Comparison of ENCODE assay signal across 1 cellular context in the genomic region with DNA sequence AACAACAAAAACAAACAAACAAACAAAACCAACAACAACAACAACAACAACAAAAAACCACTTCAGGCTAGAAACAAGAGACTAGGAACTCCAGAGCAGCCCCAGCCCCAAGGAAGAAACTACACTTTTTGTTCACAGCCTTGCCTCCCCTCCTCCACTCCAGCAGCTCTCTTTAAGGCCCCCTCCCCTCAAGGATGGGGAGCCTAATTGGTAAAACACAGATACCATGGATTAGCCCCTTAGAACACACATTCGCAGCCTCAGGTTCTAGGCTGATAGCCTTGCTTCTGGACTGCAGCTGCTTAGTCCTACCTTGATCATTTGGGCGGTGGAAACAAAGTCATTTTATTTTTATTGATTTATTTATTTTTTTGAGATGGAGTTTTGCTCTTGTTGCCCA.
TF ChIP-seq lines count a peak whose summit lies in the region.

No MANE protein-coding gene starts in this region.

TF ChIP-seq in GM23338, 12 proteins besides CTCF, POLR2A, EP300 and RAD21:
- TF ChIP-seq EZH2phosphoT487 (IDR thresholded peaks at IDR 0.05; ENCODE audit: unreplicated experiment) (no peak), CREB1 (CRISPR knock-in tag; IDR thresholded peaks at IDR 0.05; ENCODE audit: low read depth) (no peak)
- TF ChIP-seq, protein P1, sequence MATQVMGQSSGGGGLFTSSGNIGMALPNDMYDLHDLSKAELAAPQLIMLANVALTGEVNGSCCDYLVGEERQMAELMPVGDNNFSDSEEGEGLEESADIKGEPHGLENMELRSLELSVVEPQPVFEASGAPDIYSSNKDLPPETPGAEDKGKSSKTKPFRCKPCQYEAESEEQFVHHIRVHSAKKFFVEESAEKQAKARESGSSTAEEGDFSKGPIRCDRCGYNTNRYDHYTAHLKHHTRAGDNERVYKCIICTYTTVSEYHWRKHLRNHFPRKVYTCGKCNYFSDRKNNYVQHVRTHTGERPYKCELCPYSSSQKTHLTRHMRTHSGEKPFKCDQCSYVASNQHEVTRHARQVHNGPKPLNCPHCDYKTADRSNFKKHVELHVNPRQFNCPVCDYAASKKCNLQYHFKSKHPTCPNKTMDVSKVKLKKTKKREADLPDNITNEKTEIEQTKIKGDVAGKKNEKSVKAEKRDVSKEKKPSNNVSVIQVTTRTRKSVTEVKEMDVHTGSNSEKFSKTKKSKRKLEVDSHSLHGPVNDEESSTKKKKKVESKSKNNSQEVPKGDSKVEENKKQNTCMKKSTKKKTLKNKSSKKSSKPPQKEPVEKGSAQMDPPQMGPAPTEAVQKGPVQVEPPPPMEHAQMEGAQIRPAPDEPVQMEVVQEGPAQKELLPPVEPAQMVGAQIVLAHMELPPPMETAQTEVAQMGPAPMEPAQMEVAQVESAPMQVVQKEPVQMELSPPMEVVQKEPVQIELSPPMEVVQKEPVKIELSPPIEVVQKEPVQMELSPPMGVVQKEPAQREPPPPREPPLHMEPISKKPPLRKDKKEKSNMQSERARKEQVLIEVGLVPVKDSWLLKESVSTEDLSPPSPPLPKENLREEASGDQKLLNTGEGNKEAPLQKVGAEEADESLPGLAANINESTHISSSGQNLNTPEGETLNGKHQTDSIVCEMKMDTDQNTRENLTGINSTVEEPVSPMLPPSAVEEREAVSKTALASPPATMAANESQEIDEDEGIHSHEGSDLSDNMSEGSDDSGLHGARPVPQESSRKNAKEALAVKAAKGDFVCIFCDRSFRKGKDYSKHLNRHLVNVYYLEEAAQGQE (IDR thresholded peaks at IDR 0.05; ENCODE audit: unreplicated experiment): no peak
- TF ChIP-seq, protein P2, sequence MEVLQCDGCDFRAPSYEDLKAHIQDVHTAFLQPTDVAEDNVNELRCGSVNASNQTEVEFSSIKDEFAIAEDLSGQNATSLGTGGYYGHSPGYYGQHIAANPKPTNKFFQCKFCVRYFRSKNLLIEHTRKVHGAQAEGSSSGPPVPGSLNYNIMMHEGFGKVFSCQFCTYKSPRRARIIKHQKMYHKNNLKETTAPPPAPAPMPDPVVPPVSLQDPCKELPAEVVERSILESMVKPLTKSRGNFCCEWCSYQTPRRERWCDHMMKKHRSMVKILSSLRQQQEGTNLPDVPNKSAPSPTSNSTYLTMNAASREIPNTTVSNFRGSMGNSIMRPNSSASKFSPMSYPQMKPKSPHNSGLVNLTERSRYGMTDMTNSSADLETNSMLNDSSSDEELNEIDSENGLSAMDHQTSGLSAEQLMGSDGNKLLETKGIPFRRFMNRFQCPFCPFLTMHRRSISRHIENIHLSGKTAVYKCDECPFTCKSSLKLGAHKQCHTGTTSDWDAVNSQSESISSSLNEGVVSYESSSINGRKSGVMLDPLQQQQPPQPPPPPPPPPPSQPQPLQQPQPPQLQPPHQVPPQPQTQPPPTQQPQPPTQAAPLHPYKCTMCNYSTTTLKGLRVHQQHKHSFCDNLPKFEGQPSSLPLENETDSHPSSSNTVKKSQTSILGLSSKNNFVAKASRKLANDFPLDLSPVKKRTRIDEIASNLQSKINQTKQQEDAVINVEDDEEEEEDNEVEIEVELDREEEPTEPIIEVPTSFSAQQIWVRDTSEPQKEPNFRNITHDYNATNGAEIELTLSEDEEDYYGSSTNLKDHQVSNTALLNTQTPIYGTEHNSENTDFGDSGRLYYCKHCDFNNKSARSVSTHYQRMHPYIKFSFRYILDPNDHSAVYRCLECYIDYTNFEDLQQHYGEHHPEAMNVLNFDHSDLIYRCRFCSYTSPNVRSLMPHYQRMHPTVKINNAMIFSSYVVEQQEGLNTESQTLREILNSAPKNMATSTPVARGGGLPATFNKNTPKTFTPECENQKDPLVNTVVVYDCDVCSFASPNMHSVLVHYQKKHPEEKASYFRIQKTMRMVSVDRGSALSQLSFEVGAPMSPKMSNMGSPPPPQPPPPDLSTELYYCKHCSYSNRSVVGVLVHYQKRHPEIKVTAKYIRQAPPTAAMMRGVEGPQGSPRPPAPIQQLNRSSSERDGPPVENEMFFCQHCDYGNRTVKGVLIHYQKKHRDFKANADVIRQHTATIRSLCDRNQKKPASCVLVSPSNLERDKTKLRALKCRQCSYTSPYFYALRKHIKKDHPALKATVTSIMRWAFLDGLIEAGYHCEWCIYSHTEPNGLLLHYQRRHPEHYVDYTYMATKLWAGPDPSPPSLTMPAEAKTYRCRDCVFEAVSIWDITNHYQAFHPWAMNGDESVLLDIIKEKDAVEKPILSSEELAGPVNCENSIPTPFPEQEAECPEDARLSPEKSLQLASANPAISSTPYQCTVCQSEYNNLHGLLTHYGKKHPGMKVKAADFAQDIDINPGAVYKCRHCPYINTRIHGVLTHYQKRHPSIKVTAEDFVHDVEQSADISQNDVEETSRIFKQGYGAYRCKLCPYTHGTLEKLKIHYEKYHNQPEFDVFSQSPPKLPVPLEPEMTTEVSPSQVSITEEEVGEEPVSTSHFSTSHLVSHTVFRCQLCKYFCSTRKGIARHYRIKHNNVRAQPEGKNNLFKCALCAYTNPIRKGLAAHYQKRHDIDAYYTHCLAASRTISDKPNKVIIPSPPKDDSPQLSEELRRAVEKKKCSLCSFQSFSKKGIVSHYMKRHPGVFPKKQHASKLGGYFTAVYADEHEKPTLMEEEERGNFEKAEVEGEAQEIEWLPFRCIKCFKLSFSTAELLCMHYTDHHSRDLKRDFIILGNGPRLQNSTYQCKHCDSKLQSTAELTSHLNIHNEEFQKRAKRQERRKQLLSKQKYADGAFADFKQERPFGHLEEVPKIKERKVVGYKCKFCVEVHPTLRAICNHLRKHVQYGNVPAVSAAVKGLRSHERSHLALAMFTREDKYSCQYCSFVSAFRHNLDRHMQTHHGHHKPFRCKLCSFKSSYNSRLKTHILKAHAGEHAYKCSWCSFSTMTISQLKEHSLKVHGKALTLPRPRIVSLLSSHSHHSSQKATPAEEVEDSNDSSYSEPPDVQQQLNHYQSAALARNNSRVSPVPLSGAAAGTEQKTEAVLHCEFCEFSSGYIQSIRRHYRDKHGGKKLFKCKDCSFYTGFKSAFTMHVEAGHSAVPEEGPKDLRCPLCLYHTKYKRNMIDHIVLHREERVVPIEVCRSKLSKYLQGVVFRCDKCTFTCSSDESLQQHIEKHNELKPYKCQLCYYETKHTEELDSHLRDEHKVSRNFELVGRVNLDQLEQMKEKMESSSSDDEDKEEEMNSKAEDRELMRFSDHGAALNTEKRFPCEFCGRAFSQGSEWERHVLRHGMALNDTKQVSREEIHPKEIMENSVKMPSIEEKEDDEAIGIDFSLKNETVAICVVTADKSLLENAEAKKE (CRISPR knock-in tag; IDR thresholded peaks at IDR 0.05): no peak
